Comparison of ENCODE assay signal across 8 cellular contexts in the genomic region with DNA sequence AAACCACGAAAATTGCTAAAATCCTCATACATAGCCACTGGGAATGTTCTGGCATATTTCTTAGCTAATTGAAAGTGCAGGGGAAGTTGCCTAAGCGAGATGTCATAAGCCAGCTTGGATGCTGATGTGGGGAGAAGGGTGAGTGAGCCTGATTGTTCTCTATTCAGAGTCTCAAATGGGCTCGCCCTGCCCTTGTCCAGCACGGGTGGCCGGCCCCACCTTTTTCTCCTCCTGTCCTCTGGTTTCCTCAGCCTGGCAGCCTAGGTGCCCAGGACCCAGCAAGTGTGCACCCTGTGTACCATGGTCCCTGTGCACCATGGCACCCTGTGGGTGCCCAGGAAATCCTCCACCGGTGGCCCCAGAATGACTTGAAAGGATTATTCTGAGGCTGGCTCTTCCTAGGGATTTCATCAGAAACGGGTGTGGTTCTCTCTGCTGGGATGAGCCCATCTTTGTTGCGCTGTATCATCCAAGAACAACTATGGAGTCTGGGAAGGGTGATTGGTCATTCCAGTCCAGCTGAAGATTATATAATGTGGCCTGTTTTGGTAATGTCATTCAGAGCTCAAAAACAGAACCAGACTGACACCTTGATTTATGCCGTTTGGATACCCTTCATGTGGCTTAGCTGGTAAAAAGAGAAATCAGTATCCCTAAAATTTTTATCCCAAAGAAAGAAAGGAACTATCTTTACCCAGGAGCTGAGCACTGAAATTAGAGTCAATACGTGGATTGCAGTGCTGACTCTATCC.
DNase-seq lines count a peak whose midpoint lies in the region; ATAC-seq and TF ChIP-seq lines count a peak whose summit lies in the region.

No MANE protein-coding gene starts in this region.

- TF ChIP-seq CTCF in right atrium auricular region (IDR thresholded peaks at IDR 0.05): no peak
- no peak for TF ChIP-seq CTCF in thyroid gland (IDR thresholded peaks at IDR 0.05)

- H3K4me1 ChIP-seq in right atrium auricular region (peaks cover 0 to 67% of the 10 kb centered on the region in 2 donors), thyroid gland (peaks cover 57 to 61% of the 10 kb centered on the region in 2 donors)

- intact Hi-C loops in thyroid gland (cut with DNase I): loop anchor here (10.0 kb wide), 1 partner anchor 146 kb away; the partner anchor contains the start of gene BHLHE40

- H3K4me3 Mint-ChIP-seq in activated naive CD8-positive, alpha-beta T cell treated with anti-CD3 and anti-CD28 coated beads for 36 hours: peak overlapping the region; percentile 16

- H3K9me3 Mint-ChIP-seq in activated naive CD8-positive, alpha-beta T cell treated with anti-CD3 and anti-CD28 coated beads for 36 hours: peaks cover 7% of the 10 kb centered on the region

- no peaks in the 10 kb centered on the region for H3K9me3 ChIP-seq in right atrium auricular region
- H3K9me3 ChIP-seq in thyroid gland: no peaks in the 10 kb centered on the region

- 89 to 93% methylated on average over 10 of the region's 10 CpGs for WGBS in thyroid gland, 2 donors

- H3K4me3 ChIP-seq in right atrium auricular region: no peak overlapping the region
- no peak overlapping the region for H3K4me3 ChIP-seq in thyroid gland (replicated peaks in 1 of 3)

- no peaks in the 10 kb centered on the region for H3K27me3 ChIP-seq in right atrium auricular region
- H3K27me3 ChIP-seq in thyroid gland: no peaks in the 10 kb centered on the region

- H3K36me3 ChIP-seq in right atrium auricular region: no peaks in the 10 kb centered on the region
- no peaks in the 10 kb centered on the region for H3K36me3 ChIP-seq in thyroid gland

- no peak for ATAC-seq in GM18861 (IDR thresholded peaks at IDR 0.05; ENCODE audit: unreplicated experiment)

- H3K27ac Mint-ChIP-seq in activated naive CD8-positive, alpha-beta T cell treated with anti-CD3 and anti-CD28 coated beads for 36 hours: peak overlapping the region; percentile 100

- TF ChIP-seq POLR2A in thyroid gland (IDR thresholded peaks at IDR 0.05): no peak

- H3K27ac ChIP-seq in right atrium auricular region (peak overlapping the region; percentile 77 to 82), thyroid gland (peak overlapping the region in 2 of 3 donors; percentile 21 to 90)

- no peaks in the 10 kb centered on the region for H3K27me3 Mint-ChIP-seq in activated naive CD8-positive, alpha-beta T cell treated with anti-CD3 and anti-CD28 coated beads for 36 hours

- H3K4me1 Mint-ChIP-seq in activated naive CD8-positive, alpha-beta T cell treated with anti-CD3 and anti-CD28 coated beads for 36 hours: peaks cover 87% of the 10 kb centered on the region

- DNase-seq in SKM-1 treated with dmso at 0.1 percent for 144 hours (lab: John Stamatoyannopoulos, UW; ENCODE audit: unreplicated experiment) (peak; percentile 33), SKM-1 (lab: John Stamatoyannopoulos, UW; ENCODE audit: unreplicated experiment) (no peak), right atrium auricular region (ENCODE audit: low spot score) (peak; percentile 82), thyroid gland (no peak), NCI-H128 (lab: John Stamatoyannopoulos, UW; ENCODE audit: unreplicated experiment) (no peak), NCI-H1694 treated with DMSO at 0.1 percent for 48 hours (lab: John Stamatoyannopoulos, UW) (no peak)
- no peak for DNase-seq in activated naive CD8-positive, alpha-beta T cell treated with anti-CD3 and anti-CD28 coated beads for 36 hours

- H3K36me3 Mint-ChIP-seq in activated naive CD8-positive, alpha-beta T cell treated with anti-CD3 and anti-CD28 coated beads for 36 hours: peaks cover 79% of the 10 kb centered on the region

Comparison
In these comparisons a context has a peak if more than half of its experiments do, and no peak if none do; other contexts are left out.
1. DNase-seq: peak in SKM-1 treated with dmso at 0.1 percent for 144 hours (single experiment) and right atrium auricular region (single experiment); none in SKM-1 (single experiment), activated naive CD8-positive, alpha-beta T cell treated with anti-CD3 and anti-CD28 coated beads for 36 hours (single experiment), thyroid gland (0 of 2), NCI-H128 (single experiment) and NCI-H1694 treated with DMSO at 0.1 percent for 48 hours (single experiment).